In genomic region chr14:53696217-53696965, GRCh38 we compare ENCODE assay signal across 24 cellular contexts.
DNase-seq lines count a peak whose midpoint lies in the region; ATAC-seq, FAIRE-seq and TF ChIP-seq lines count a peak whose summit lies in the region.
"Had no signal": no experiment of that assay in that cellular context is flagged by ENCODE, and none has a peak within 500 bp of the region (broad histone marks: within the 10 kb centered on the region; RNA-seq: fewer than 3 reads in every experiment).

No MANE protein-coding gene starts in this region.

- H3K79me2 ChIP-seq in PC-9 (ENCODE audit: low read depth) = no peaks in the 10 kb centered on the region

- no TSS peak for BruUV-seq in PC-9 (replicated peaks; lab: Mats Ljungman, UMichigan)

- H3K4me1 ChIP-seq in PC-9 (replicated peaks; ENCODE audit: insufficient read depth) = peaks cover 7% of the 10 kb centered on the region; the same call in 1 of the 2 replicates
- H3K4me1 ChIP-seq: BLaER1, neural progenitor cell, tibial artery had no signal

- DNase-seq in HTR-8/SVneo (ENCODE audit: insufficient read length, low spot score) (no peak), PC-9 (peak; percentile 7 to 62), epithelial cell of proximal tubule (ENCODE audit: low read depth) (peak; percentile 52), renal cortical epithelial cell (ENCODE audit: low read depth) (peak; percentile 90), T-helper 17 cell (no peak), ureter (ENCODE audit: low spot score) (no peak), WTC11 (ENCODE audit: low spot score) (no peak)
- DNase-seq: activated CD8-positive, alpha-beta T cell treated with anti-CD3 and anti-CD28 coated beads for 36 hours; activated T-cell treated with anti-CD3 and anti-CD28 coated beads, Interleukin-2, amount 50 U/mL, for 48 hours; brain microvascular endothelial cell; esophagus squamous epithelium; kidney; MV-4-11; NCI-H2029 treated with DMSO at 0.1 percent for 48 hours; stimulated activated CD4-positive, alpha-beta T cell treated with anti-CD3 and anti-CD28 coated beads, Interleukin-12 subunit alpha, Interleukin-12 subunit beta, amount 100 ng/mL, for 4 hours; T-cell; tibial artery had no signal

- TF ChIP-seq CTCF in PC-9 (conservative IDR thresholded peaks at IDR 0.05) = no peak
- TF ChIP-seq CTCF in epithelial cell of proximal tubule (conservative IDR thresholded peaks at IDR 0.05; ENCODE audit: low read depth, low read length) = no peak
- TF ChIP-seq CTCF in WTC11 (IDR thresholded peaks at IDR 0.05) = no peak

- no peaks in the 10 kb centered on the region for H3K9me2 ChIP-seq in PC-9 (ENCODE audit: insufficient read depth)

- H3K4me3 ChIP-seq in PC-9 (no peak overlapping the region), epithelial cell of proximal tubule (ENCODE audit: low read depth, low read length) (no peak overlapping the region)
- H3K4me3 ChIP-seq: BLaER1, esophagus squamous epithelium, neural progenitor cell, tibial artery had no signal

- H3K27me3 ChIP-seq in PC-9 (ENCODE audit: insufficient read depth, low read depth) = no peaks in the 10 kb centered on the region
- H3K27me3 ChIP-seq: BLaER1, brain microvascular endothelial cell, esophagus squamous epithelium, neural progenitor cell, tibial artery had no signal

- H3K27ac Mint-ChIP-seq in T-helper 17 cell (no peak overlapping the region), WTC11 (no peak overlapping the region)
- H3K27ac Mint-ChIP-seq: activated CD8-positive, alpha-beta T cell treated with anti-CD3 and anti-CD28 coated beads for 36 hours; activated naive CD4-positive, alpha-beta T cell treated with anti-CD3 and anti-CD28 coated beads, Interleukin-2, amount 50 U/mL, for 72 hours; dendritic cell treated with granulocyte-macrophage colony-stimulating factor and Interleukin-4, amounts not matched to agents 40 ng/mL and 50 ng/mL, for 4 days; neural progenitor cell; T-cell had no signal

- H3K36me3 Mint-ChIP-seq in T-helper 17 cell (ENCODE audit: low read depth) (no peaks in the 10 kb centered on the region), WTC11 (no peaks in the 10 kb centered on the region)
- H3K36me3 Mint-ChIP-seq: activated naive CD4-positive, alpha-beta T cell treated with anti-CD3 and anti-CD28 coated beads, Interleukin-2, amount 50 U/mL, for 72 hours; neural progenitor cell; T-cell had no signal

- ATAC-seq in T-helper 17 cell (no peak), WTC11 (no peak)
- ATAC-seq: activated CD8-positive, alpha-beta T cell treated with anti-CD3 and anti-CD28 coated beads for 36 hours; activated naive CD4-positive, alpha-beta T cell treated with anti-CD3 and anti-CD28 coated beads, Interleukin-2, amount 50 U/mL, for 72 hours; HCT116; T-cell had no signal

- no peaks in the 10 kb centered on the region for H3K36me3 ChIP-seq in PC-9 (ENCODE audit: low read depth)
- H3K36me3 ChIP-seq: BLaER1, brain microvascular endothelial cell, esophagus squamous epithelium, neural progenitor cell, tibial artery had no signal

- no peak overlapping the region for H2AFZ ChIP-seq in PC-9
- H2AFZ ChIP-seq: neural progenitor cell had no signal

- H3K27ac ChIP-seq in PC-9 = peak overlapping the region; percentile 14; the same call in 1 of the 2 replicates
- H3K27ac ChIP-seq: BLaER1, brain microvascular endothelial cell, esophagus squamous epithelium, neural progenitor cell, tibial artery, VCaP had no signal

- FAIRE-seq in HTR-8/SVneo (lab: Jason Lieb, UNC) = peak; percentile 42
- FAIRE-seq: GM18507, kidney had no signal

- H3K4me1 Mint-ChIP-seq in T-helper 17 cell (no peaks in the 10 kb centered on the region), WTC11 (no peaks in the 10 kb centered on the region)
- H3K4me1 Mint-ChIP-seq: T-cell had no signal

- H3K4me2 ChIP-seq in PC-9 = no peak overlapping the region; the same call in 1 of the 2 replicates
- H3K4me2 ChIP-seq: BLaER1, neural progenitor cell had no signal

- H3K9me3 ChIP-seq in PC-9 (ENCODE audit: insufficient read depth, low read depth) (no peaks in the 10 kb centered on the region), T-helper 17 cell (ENCODE audit: control insufficient read depth, low read length, poor library complexity, severe bottlenecking) (no peaks in the 10 kb centered on the region)
- H3K9me3 ChIP-seq: BLaER1, esophagus squamous epithelium, tibial artery had no signal

- peaks cover 10% of the 10 kb centered on the region for H3K9me3 Mint-ChIP-seq in WTC11
- H3K9me3 Mint-ChIP-seq: neural progenitor cell had no signal

- no peak overlapping the region for H3K4me3 Mint-ChIP-seq in T-helper 17 cell
- H3K4me3 Mint-ChIP-seq in WTC11 = no peak overlapping the region
- H3K4me3 Mint-ChIP-seq: activated CD8-positive, alpha-beta T cell treated with anti-CD3 and anti-CD28 coated beads for 36 hours; dendritic cell treated with granulocyte-macrophage colony-stimulating factor and Interleukin-4, amounts not matched to agents 40 ng/mL and 50 ng/mL, for 4 days; neural progenitor cell; T-cell had no signal

- H3F3A ChIP-seq in PC-9 (ENCODE audit: insufficient read depth, low read depth) = peaks cover 9% of the 10 kb centered on the region

- intact Hi-C loops in PC-9 (cut with micrococcal nuclease; ENCODE audit: unreplicated experiment) = no loop called here

- no peaks in the 10 kb centered on the region for H4K20me1 ChIP-seq in PC-9 (ENCODE audit: insufficient read depth)
- H4K20me1 ChIP-seq: BLaER1 had no signal

- POLR2A ChIA-PET in PC-9 (lab: Charles Lee; ENCODE audit: unreplicated experiment) = interaction anchor here (0.6 to 0.7 kb wide), 2 partner anchors 197 to 1602 kb away, joined by 3 to 6 read pairs; no protein-coding TSS in a partner anchor
- POLR2A ChIA-PET in WTC11 (lab: Charles Lee) = no interaction called here

- CTCF ChIA-PET in PC-9 (lab: Charles Lee) = interaction anchor here (0.6 kb wide), 1 partner anchor 82 kb away, joined by 7 read pairs; no protein-coding TSS in a partner anchor
- CTCF ChIA-PET in WTC11 (lab: Charles Lee) = no interaction called here

- no peaks in the 10 kb centered on the region for H3K27me3 Mint-ChIP-seq in T-helper 17 cell
- no peaks in the 10 kb centered on the region for H3K27me3 Mint-ChIP-seq in WTC11 (ENCODE audit: low read depth)
- H3K27me3 Mint-ChIP-seq: activated CD8-positive, alpha-beta T cell treated with anti-CD3 and anti-CD28 coated beads for 36 hours; dendritic cell treated with granulocyte-macrophage colony-stimulating factor and Interleukin-4, amounts not matched to agents 40 ng/mL and 50 ng/mL, for 4 days; T-cell had no signal

TF ChIP-seq in WTC11, 78 proteins besides CTCF, POLR2A, EP300 and RAD21:
- no peak for TF ChIP-seq FOXK1 (CRISPR knock-in tag; IDR thresholded peaks at IDR 0.05)
- TF ChIP-seq, protein P1, sequence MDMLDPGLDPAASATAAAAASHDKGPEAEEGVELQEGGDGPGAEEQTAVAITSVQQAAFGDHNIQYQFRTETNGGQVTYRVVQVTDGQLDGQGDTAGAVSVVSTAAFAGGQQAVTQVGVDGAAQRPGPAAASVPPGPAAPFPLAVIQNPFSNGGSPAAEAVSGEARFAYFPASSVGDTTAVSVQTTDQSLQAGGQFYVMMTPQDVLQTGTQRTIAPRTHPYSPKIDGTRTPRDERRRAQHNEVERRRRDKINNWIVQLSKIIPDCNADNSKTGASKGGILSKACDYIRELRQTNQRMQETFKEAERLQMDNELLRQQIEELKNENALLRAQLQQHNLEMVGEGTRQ (CRISPR knock-in tag; IDR thresholded peaks at IDR 0.05) = no peak
- no peak for TF ChIP-seq CBFB (CRISPR knock-in tag; IDR thresholded peaks at IDR 0.05; ENCODE audit: low read depth)
- TF ChIP-seq ZNF396 (CRISPR knock-in tag; IDR thresholded peaks at IDR 0.05; ENCODE audit: borderline replicate concordance) = no peak
- no peak for TF ChIP-seq ZNF317 (CRISPR knock-in tag; IDR thresholded peaks at IDR 0.05; ENCODE audit: borderline replicate concordance, low read depth)
- TF ChIP-seq ATF1 (CRISPR knock-in tag; IDR thresholded peaks at IDR 0.05) = no peak
- no peak for TF ChIP-seq NFATC4 (CRISPR knock-in tag; IDR thresholded peaks at IDR 0.05)
- TF ChIP-seq FOXP1 (CRISPR knock-in tag; IDR thresholded peaks at IDR 0.05; ENCODE audit: borderline replicate concordance) = no peak
- TF ChIP-seq RELA (CRISPR knock-in tag; IDR thresholded peaks at IDR 0.05; ENCODE audit: borderline replicate concordance) = no peak
- no peak for TF ChIP-seq FOXP4 (CRISPR knock-in tag; IDR thresholded peaks at IDR 0.05)
- TF ChIP-seq, protein P2, sequence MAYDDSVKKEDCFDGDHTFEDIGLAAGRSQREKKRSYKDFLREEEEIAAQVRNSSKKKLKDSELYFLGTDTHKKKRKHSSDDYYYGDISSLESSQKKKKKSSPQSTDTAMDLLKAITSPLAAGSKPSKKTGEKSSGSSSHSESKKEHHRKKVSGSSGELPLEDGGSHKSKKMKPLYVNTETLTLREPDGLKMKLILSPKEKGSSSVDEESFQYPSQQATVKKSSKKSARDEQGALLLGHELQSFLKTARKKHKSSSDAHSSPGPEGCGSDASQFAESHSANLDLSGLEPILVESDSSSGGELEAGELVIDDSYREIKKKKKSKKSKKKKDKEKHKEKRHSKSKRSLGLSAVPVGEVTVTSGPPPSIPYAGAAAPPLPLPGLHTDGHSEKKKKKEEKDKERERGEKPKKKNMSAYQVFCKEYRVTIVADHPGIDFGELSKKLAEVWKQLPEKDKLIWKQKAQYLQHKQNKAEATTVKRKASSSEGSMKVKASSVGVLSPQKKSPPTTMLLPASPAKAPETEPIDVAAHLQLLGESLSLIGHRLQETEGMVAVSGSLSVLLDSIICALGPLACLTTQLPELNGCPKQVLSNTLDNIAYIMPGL (CRISPR knock-in tag; IDR thresholded peaks at IDR 0.05) = no peak

Comparison
In these comparisons a context has a peak if more than half of its experiments do, and no peak if none do; other contexts are left out.
1. DNase-seq: peak in PC-9 (2 of 2), epithelial cell of proximal tubule (single experiment) and renal cortical epithelial cell (single experiment); none in HTR-8/SVneo (single experiment), T-helper 17 cell (0 of 3), ureter (single experiment) and WTC11 (single experiment).